In the genomic region with DNA sequence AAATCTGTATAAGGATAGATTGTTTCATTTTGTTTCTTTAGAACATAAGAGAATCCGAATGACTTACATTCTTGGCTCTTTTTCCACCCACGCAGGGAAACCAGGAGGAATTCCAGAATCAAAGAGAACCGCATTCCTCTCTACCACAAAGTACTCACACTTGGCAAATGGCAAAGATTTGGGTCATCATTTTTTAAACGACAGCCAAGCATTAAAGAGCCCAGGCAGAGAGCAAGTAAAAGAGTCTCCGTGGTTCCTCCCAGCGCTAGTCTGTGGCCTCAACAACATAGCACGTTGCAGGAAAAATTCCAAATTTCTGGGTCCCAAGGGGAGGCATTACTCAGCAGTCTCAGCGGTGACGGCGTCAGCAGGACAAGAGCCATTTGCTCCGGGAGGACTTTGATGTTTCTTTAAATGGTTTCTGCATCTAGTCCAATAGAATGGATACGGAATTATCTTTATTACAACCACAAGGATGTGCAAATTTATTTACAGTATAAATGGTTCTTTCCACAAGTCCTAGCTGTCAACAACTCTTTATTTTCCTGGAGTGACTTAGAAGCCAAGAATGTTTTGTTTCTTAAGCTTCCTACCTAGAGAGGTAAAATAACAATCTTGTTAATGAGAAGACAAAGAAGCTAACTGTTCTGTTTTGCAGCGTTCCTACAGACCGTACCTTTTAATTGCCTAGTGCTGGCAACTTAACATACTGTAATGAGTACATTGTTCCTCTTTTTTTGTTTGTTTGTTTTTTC, we compare ENCODE assay signal across 1 cellular context.
TF ChIP-seq lines count a peak whose summit lies in the region.

No MANE protein-coding gene starts in this region.

TF ChIP-seq in K562, 482 proteins besides CTCF, POLR2A, EP300 and RAD21 (continued from another document and continues in another):
- TF ChIP-seq, protein P1, sequence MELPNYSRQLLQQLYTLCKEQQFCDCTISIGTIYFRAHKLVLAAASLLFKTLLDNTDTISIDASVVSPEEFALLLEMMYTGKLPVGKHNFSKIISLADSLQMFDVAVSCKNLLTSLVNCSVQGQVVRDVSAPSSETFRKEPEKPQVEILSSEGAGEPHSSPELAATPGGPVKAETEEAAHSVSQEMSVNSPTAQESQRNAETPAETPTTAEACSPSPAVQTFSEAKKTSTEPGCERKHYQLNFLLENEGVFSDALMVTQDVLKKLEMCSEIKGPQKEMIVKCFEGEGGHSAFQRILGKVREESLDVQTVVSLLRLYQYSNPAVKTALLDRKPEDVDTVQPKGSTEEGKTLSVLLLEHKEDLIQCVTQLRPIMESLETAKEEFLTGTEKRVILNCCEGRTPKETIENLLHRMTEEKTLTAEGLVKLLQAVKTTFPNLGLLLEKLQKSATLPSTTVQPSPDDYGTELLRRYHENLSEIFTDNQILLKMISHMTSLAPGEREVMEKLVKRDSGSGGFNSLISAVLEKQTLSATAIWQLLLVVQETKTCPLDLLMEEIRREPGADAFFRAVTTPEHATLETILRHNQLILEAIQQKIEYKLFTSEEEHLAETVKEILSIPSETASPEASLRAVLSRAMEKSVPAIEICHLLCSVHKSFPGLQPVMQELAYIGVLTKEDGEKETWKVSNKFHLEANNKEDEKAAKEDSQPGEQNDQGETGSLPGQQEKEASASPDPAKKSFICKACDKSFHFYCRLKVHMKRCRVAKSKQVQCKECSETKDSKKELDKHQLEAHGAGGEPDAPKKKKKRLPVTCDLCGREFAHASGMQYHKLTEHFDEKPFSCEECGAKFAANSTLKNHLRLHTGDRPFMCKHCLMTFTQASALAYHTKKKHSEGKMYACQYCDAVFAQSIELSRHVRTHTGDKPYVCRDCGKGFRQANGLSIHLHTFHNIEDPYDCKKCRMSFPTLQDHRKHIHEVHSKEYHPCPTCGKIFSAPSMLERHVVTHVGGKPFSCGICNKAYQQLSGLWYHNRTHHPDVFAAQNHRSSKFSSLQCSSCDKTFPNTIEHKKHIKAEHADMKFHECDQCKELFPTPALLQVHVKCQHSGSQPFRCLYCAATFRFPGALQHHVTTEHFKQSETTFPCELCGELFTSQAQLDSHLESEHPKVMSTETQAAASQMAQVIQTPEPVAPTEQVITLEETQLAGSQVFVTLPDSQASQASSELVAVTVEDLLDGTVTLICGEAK (IDR thresholded peaks at IDR 0.05) = 0 out of 2 replicates have a peak, but pooled peaks have one; percentile 19
- TF ChIP-seq, protein P1 (CRISPR knock-in tag; IDR thresholded peaks at IDR 0.05) = no peak
- TF ChIP-seq DIDO1 (tag; IDR thresholded peaks at IDR 0.05; ENCODE audit: low read depth) (no peak), CBX1 (IDR thresholded peaks at IDR 0.05; ENCODE audit: low read depth) (no peak), SLC30A9 (CRISPR knock-in tag; IDR thresholded peaks at IDR 0.05) (no peak), L3MBTL2 (IDR thresholded peaks at IDR 0.05) (peak; percentile 29; the same call in 1 of the 2 replicates), RNF2 (IDR thresholded peaks at IDR 0.05) (0 out of 2 replicates have a peak, but pooled peaks have one; percentile 5), CCNT2 (IDR thresholded peaks at IDR 0.05; ENCODE audit: borderline replicate concordance, extremely low read depth, insufficient read length, low read depth, low read length) (no peak), ZNF707 (CRISPR knock-in tag; conservative IDR thresholded peaks at IDR 0.05) (no peak), FIP1L1 (IDR thresholded peaks at IDR 0.05; ENCODE audit: low read depth, low read length, poor library complexity, severe bottlenecking) (no peak), SRF (CRISPR knock-in tag; IDR thresholded peaks at IDR 0.05) (no peak), TEAD4 (IDR thresholded peaks at IDR 0.05; ENCODE audit: low read length) (peak; percentile 26; the same call in 1 of the 2 replicates), TEAD4 (CRISPR knock-in tag; IDR thresholded peaks at IDR 0.05; ENCODE audit: borderline replicate concordance) (no peak), ZNF311 (CRISPR knock-in tag; IDR thresholded peaks at IDR 0.05) (no peak), TAF7 (tag; IDR thresholded peaks at IDR 0.05) (no peak), ZNF785 (CRISPR knock-in tag; IDR thresholded peaks at IDR 0.05) (no peak), FOS (IDR thresholded peaks at IDR 0.05; ENCODE audit: extremely low read depth, insufficient read length) (no peak), SPI1 (IDR thresholded peaks at IDR 0.05; ENCODE audit: borderline replicate concordance, low read depth, low read length) (no peak), SREBF2 (CRISPR knock-in tag; IDR thresholded peaks at IDR 0.05) (no peak), ZFP36 (IDR thresholded peaks at IDR 0.05; ENCODE audit: low read depth, low read length, partially characterized antibody) (peak; percentile 3), ETV5 (CRISPR knock-in tag; IDR thresholded peaks at IDR 0.05; ENCODE audit: low read depth) (no peak), SMAD3 (CRISPR knock-in tag; conservative IDR thresholded peaks at IDR 0.05) (no peak), JUNB (CRISPR knock-in tag; conservative IDR thresholded peaks at IDR 0.05) (no peak), RBM17 (IDR thresholded peaks at IDR 0.05; ENCODE audit: borderline replicate concordance, low read depth, low read length) (no peak), JUND (IDR thresholded peaks at IDR 0.05; ENCODE audit: borderline replicate concordance, low read depth, low read length) (no peak), JUND (tag; IDR thresholded peaks at IDR 0.05; ENCODE audit: borderline replicate concordance, low read depth, low read length) (no peak), ZKSCAN1 (IDR thresholded peaks at IDR 0.05; ENCODE audit: low read depth, low read length) (no peak), CREBBP (IDR thresholded peaks at IDR 0.05; ENCODE audit: low read depth, low read length) (no peak), ZBTB17 (CRISPR knock-in tag; IDR thresholded peaks at IDR 0.05) (no peak), BRF1 (IDR thresholded peaks at IDR 0.05; ENCODE audit: borderline replicate concordance, extremely low read depth, insufficient read length) (no peak), FUS (optimal IDR thresholded peaks at IDR 0.05; ENCODE audit: low read depth, low read length) (no peak), XRCC3 (IDR thresholded peaks at IDR 0.05) (no peak), ZFPM2 (CRISPR knock-in tag; IDR thresholded peaks at IDR 0.05) (no peak), BCOR (IDR thresholded peaks at IDR 0.05) (no peak)
- TF ChIP-seq, protein P2, sequence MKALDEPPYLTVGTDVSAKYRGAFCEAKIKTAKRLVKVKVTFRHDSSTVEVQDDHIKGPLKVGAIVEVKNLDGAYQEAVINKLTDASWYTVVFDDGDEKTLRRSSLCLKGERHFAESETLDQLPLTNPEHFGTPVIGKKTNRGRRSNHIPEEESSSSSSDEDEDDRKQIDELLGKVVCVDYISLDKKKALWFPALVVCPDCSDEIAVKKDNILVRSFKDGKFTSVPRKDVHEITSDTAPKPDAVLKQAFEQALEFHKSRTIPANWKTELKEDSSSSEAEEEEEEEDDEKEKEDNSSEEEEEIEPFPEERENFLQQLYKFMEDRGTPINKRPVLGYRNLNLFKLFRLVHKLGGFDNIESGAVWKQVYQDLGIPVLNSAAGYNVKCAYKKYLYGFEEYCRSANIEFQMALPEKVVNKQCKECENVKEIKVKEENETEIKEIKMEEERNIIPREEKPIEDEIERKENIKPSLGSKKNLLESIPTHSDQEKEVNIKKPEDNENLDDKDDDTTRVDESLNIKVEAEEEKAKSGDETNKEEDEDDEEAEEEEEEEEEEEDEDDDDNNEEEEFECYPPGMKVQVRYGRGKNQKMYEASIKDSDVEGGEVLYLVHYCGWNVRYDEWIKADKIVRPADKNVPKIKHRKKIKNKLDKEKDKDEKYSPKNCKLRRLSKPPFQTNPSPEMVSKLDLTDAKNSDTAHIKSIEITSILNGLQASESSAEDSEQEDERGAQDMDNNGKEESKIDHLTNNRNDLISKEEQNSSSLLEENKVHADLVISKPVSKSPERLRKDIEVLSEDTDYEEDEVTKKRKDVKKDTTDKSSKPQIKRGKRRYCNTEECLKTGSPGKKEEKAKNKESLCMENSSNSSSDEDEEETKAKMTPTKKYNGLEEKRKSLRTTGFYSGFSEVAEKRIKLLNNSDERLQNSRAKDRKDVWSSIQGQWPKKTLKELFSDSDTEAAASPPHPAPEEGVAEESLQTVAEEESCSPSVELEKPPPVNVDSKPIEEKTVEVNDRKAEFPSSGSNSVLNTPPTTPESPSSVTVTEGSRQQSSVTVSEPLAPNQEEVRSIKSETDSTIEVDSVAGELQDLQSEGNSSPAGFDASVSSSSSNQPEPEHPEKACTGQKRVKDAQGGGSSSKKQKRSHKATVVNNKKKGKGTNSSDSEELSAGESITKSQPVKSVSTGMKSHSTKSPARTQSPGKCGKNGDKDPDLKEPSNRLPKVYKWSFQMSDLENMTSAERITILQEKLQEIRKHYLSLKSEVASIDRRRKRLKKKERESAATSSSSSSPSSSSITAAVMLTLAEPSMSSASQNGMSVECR (CRISPR knock-in tag; IDR thresholded peaks at IDR 0.05) = no peak
- TF ChIP-seq, protein P3, sequence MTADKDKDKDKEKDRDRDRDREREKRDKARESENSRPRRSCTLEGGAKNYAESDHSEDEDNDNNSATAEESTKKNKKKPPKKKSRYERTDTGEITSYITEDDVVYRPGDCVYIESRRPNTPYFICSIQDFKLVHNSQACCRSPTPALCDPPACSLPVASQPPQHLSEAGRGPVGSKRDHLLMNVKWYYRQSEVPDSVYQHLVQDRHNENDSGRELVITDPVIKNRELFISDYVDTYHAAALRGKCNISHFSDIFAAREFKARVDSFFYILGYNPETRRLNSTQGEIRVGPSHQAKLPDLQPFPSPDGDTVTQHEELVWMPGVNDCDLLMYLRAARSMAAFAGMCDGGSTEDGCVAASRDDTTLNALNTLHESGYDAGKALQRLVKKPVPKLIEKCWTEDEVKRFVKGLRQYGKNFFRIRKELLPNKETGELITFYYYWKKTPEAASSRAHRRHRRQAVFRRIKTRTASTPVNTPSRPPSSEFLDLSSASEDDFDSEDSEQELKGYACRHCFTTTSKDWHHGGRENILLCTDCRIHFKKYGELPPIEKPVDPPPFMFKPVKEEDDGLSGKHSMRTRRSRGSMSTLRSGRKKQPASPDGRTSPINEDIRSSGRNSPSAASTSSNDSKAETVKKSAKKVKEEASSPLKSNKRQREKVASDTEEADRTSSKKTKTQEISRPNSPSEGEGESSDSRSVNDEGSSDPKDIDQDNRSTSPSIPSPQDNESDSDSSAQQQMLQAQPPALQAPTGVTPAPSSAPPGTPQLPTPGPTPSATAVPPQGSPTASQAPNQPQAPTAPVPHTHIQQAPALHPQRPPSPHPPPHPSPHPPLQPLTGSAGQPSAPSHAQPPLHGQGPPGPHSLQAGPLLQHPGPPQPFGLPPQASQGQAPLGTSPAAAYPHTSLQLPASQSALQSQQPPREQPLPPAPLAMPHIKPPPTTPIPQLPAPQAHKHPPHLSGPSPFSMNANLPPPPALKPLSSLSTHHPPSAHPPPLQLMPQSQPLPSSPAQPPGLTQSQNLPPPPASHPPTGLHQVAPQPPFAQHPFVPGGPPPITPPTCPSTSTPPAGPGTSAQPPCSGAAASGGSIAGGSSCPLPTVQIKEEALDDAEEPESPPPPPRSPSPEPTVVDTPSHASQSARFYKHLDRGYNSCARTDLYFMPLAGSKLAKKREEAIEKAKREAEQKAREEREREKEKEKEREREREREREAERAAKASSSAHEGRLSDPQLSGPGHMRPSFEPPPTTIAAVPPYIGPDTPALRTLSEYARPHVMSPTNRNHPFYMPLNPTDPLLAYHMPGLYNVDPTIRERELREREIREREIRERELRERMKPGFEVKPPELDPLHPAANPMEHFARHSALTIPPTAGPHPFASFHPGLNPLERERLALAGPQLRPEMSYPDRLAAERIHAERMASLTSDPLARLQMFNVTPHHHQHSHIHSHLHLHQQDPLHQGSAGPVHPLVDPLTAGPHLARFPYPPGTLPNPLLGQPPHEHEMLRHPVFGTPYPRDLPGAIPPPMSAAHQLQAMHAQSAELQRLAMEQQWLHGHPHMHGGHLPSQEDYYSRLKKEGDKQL (CRISPR knock-in tag; IDR thresholded peaks at IDR 0.05; ENCODE audit: borderline replicate concordance) = no peak
- TF ChIP-seq, protein P4, sequence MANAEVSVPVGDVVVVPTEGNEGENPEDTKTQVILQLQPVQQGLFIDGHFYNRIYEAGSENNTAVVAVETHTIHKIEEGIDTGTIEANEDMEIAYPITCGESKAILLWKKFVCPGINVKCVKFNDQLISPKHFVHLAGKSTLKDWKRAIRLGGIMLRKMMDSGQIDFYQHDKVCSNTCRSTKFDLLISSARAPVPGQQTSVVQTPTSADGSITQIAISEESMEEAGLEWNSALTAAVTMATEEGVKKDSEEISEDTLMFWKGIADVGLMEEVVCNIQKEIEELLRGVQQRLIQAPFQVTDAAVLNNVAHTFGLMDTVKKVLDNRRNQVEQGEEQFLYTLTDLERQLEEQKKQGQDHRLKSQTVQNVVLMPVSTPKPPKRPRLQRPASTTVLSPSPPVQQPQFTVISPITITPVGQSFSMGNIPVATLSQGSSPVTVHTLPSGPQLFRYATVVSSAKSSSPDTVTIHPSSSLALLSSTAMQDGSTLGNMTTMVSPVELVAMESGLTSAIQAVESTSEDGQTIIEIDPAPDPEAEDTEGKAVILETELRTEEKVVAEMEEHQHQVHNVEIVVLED (CRISPR knock-in tag; IDR thresholded peaks at IDR 0.05) = no peak
- TF ChIP-seq, protein P5, sequence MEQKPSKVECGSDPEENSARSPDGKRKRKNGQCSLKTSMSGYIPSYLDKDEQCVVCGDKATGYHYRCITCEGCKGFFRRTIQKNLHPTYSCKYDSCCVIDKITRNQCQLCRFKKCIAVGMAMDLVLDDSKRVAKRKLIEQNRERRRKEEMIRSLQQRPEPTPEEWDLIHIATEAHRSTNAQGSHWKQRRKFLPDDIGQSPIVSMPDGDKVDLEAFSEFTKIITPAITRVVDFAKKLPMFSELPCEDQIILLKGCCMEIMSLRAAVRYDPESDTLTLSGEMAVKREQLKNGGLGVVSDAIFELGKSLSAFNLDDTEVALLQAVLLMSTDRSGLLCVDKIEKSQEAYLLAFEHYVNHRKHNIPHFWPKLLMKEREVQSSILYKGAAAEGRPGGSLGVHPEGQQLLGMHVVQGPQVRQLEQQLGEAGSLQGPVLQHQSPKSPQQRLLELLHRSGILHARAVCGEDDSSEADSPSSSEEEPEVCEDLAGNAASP (IDR thresholded peaks at IDR 0.05) = no peak
